In the genomic region with DNA sequence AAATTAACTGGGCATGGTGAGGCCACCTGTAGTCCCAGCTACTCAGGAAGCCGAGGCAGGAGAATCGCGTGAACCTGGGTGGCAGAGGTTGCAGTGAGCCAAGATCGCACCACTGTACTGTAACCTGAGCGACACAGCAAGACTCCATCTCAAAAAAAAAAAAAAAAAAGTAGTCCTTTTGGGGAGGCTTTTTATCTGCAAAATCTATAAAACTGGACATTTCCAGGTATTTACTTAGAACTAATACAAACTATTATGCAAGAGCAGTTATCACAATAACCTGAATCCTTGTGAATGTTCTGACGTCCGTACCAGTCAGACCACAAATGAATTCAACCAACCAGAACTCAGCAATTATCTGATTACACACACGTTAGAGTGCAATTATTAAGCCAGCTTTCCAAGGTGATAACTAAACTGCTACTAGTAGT, we compare ENCODE assay signal across 24 cellular contexts.
"Had no signal": no experiment of that assay in that cellular context is flagged by ENCODE, and none has a peak within 500 bp of the region (broad histone marks: within the 10 kb centered on the region; RNA-seq: fewer than 3 reads in every experiment).

No MANE protein-coding gene starts in this region.

- FAIRE-seq: endometrium had no signal

- H3K4me1 ChIP-seq: breast epithelium, gastrocnemius medialis, parathyroid adenoma, transverse colon, vagina had no signal

- DNase-seq: activated CD4-positive, alpha-beta T cell treated with anti-CD3 and anti-CD28 coated beads, Interleukin-2, amount 10 ng/mL, durations not matched to agents 7 days and 5 days; activated CD8-positive, alpha-beta T cell treated with anti-CD3 and anti-CD28 coated beads, Interleukin-2, amount 10 ng/mL, durations not matched to agents 7 days and 5 days; activated naive CD4-positive, alpha-beta T cell treated with anti-CD3 and anti-CD28 coated beads for 36 hours; activated naive CD8-positive, alpha-beta T cell treated with anti-CD3 and anti-CD28 coated beads, Interleukin-2, amount 50 U/mL, for 24 hours; activated T-cell treated with anti-CD3 and anti-CD28 coated beads, Interleukin-2, amount 50 U/mL, for 4 hours; aorta; cerebellar nuclear complex; cortex of kidney; gastrocnemius medialis; head of caudate nucleus; naive thymus-derived CD8-positive, alpha-beta T cell; stimulated activated CD4-positive, alpha-beta T cell treated with anti-CD3 and anti-CD28 coated beads, Interleukin-12 subunit alpha, Interleukin-12 subunit beta, amount 100 ng/mL, for 4 hours; stimulated activated CD4-positive, alpha-beta T cell treated with anti-CD3 and anti-CD28 coated beads, Interleukin-1b, Interleukin-23, amount 100 ng/mL, for 48 hours; stimulated activated CD8-positive, alpha-beta memory T cell treated with anti-CD3 and anti-CD28 coated beads, Interleukin-4, amount 100 ng/mL, for 48 hours; stimulated activated naive CD4-positive, alpha-beta T cell treated with Interleukin-2 at 50 U/mL for 16 hours; substantia nigra; T1000; transverse colon had no signal

- H2AFZ ChIP-seq: parathyroid adenoma had no signal

- H3K79me2 ChIP-seq: parathyroid adenoma had no signal

- H3K9me3 ChIP-seq: breast epithelium, gastrocnemius medialis, neutrophil, transverse colon, vagina had no signal

- H3K36me3 Mint-ChIP-seq: naive thymus-derived CD8-positive, alpha-beta T cell had no signal

- H3K27ac Mint-ChIP-seq: activated CD4-positive, alpha-beta T cell treated with anti-CD3 and anti-CD28 coated beads, Interleukin-2, amount 10 ng/mL, durations not matched to agents 7 days and 5 days; activated CD8-positive, alpha-beta T cell treated with anti-CD3 and anti-CD28 coated beads, Interleukin-2, amount 10 ng/mL, durations not matched to agents 7 days and 5 days; activated naive CD4-positive, alpha-beta T cell treated with anti-CD3 and anti-CD28 coated beads for 36 hours; activated naive CD8-positive, alpha-beta T cell treated with anti-CD3 and anti-CD28 coated beads, Interleukin-2, amount 50 U/mL, for 24 hours; naive thymus-derived CD8-positive, alpha-beta T cell had no signal

- H3K9me3 Mint-ChIP-seq: activated naive CD4-positive, alpha-beta T cell treated with anti-CD3 and anti-CD28 coated beads for 36 hours; naive thymus-derived CD8-positive, alpha-beta T cell had no signal

- H3K36me3 ChIP-seq: breast epithelium, gastrocnemius medialis, neutrophil, transverse colon, vagina had no signal

- H3K27ac ChIP-seq: breast epithelium, gastrocnemius medialis, neutrophil, parathyroid adenoma, transverse colon, vagina had no signal

- H3K27me3 ChIP-seq: breast epithelium, gastrocnemius medialis, transverse colon, vagina had no signal

- H3K4me3 ChIP-seq: breast epithelium, gastrocnemius medialis, transverse colon, vagina had no signal

- ATAC-seq: activated CD4-positive, CD25-positive, alpha-beta regulatory T cell treated with anti-CD3 and anti-CD28 coated beads, Interleukin-2, amount 50 U/mL, for 24 hours; activated CD8-positive, alpha-beta T cell treated with anti-CD3 and anti-CD28 coated beads, Interleukin-2, amount 10 ng/mL, durations not matched to agents 7 days and 5 days; activated naive CD8-positive, alpha-beta T cell treated with anti-CD3 and anti-CD28 coated beads, Interleukin-2, amount 50 U/mL, for 24 hours; activated T-cell treated with anti-CD3 and anti-CD28 coated beads, Interleukin-2, amount 50 U/mL, for 4 hours; gastrocnemius medialis; naive thymus-derived CD8-positive, alpha-beta T cell had no signal

- H3K4me3 Mint-ChIP-seq: activated CD4-positive, alpha-beta T cell treated with anti-CD3 and anti-CD28 coated beads, Interleukin-2, amount 10 ng/mL, durations not matched to agents 7 days and 5 days; activated CD8-positive, alpha-beta T cell treated with anti-CD3 and anti-CD28 coated beads, Interleukin-2, amount 10 ng/mL, durations not matched to agents 7 days and 5 days; activated naive CD4-positive, alpha-beta T cell treated with anti-CD3 and anti-CD28 coated beads for 36 hours; activated naive CD8-positive, alpha-beta T cell treated with anti-CD3 and anti-CD28 coated beads, Interleukin-2, amount 50 U/mL, for 24 hours; activated T-cell treated with anti-CD3 and anti-CD28 coated beads, Interleukin-2, amount 50 U/mL, for 4 hours; naive thymus-derived CD8-positive, alpha-beta T cell had no signal

- H3K9ac ChIP-seq: parathyroid adenoma had no signal
